In the genomic region with DNA sequence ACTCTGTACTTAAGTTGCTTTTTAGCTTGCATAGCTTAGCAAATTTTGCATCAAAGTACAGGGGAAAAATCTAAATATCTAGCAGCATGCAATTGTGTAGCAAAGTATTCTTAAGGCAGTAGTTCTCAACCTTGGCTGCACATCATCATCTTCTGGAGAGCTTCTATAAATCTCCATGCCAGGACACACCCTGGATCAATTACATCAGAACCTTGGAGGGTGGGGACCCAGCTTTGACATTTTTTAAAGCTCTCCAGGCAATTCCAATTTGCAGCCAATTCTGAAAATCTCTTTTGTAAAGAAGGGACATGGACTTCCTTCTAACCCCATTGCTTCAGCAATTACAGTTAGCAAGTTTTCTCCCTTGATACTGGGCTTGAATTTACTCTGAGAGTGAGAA, we compare ENCODE assay signal across 16 cellular contexts.
DNase-seq lines count a peak whose midpoint lies in the region; ATAC-seq and TF ChIP-seq lines count a peak whose summit lies in the region.
"Had no signal": no experiment of that assay in that cellular context is flagged by ENCODE, and none has a peak within 500 bp of the region (broad histone marks: within the 10 kb centered on the region; RNA-seq: fewer than 3 reads in every experiment).

No MANE protein-coding gene starts in this region.

- H3K27me3 Mint-ChIP-seq in activated CD4-positive, alpha-beta T cell treated with anti-CD3 and anti-CD28 coated beads, Interleukin-2, amount 10 ng/mL, durations not matched to agents 24 days and 14 days, result no peaks in the 10 kb centered on the region
- peaks cover 2% of the 10 kb centered on the region for H3K27me3 Mint-ChIP-seq in activated CD4-positive, alpha-beta T cell treated with anti-CD3 and anti-CD28 coated beads for 36 hours
- no peaks in the 10 kb centered on the region for H3K27me3 Mint-ChIP-seq in activated CD8-positive, alpha-beta T cell treated with anti-CD3 and anti-CD28 coated beads, Interleukin-2, amount 10 ng/mL, durations not matched to agents 7 days and 5 days (ENCODE audit: low read depth)

- POLR2A ChIA-PET in activated CD4-positive, alpha-beta T cell treated with anti-CD3 and anti-CD28 coated beads for 36 hours (lab: Charles Lee), result interaction anchor here (0.5 kb wide), 1 partner anchor 39 kb away, joined by 6 read pairs; no protein-coding TSS in a partner anchor
- POLR2A ChIA-PET in activated CD8-positive, alpha-beta T cell treated with anti-CD3 and anti-CD28 coated beads, Interleukin-2, amount 10 ng/mL, durations not matched to agents 7 days and 5 days (lab: Charles Lee), result no interaction called here

- TF ChIP-seq CTCF in gastrocnemius medialis (IDR thresholded peaks at IDR 0.05 in 4 of 5, conservative IDR thresholded peaks at IDR 0.05 in 1 of 5), result no peak

- peak; percentile 2 for DNase-seq in activated CD4-positive, alpha-beta T cell treated with anti-CD3 and anti-CD28 coated beads, Interleukin-2, amount 10 ng/mL, durations not matched to agents 24 days and 14 days
- no peak for DNase-seq in activated CD4-positive, alpha-beta T cell treated with anti-CD3 and anti-CD28 coated beads for 36 hours
- peak; percentile 68 for DNase-seq in adipocyte (ENCODE audit: low read depth)
- DNase-seq in left ventricle myocardium superior, result no peak
- DNase-seq in gastrocnemius medialis, result no peak
- no peak for DNase-seq in activated CD8-positive, alpha-beta T cell treated with anti-CD3 and anti-CD28 coated beads, Interleukin-2, amount 10 ng/mL, durations not matched to agents 7 days and 5 days
- DNase-seq in effector CD8-positive, alpha-beta T cell (lab: John Stamatoyannopoulos, UW), result no peak
- DNase-seq in NCI-H1092 (lab: John Stamatoyannopoulos, UW), result no peak
- DNase-seq: 8988T; AML-193; Caco-2; CD8-positive, alpha-beta memory T cell; DND-41; GDM1 had no signal

- H3K4me3 ChIP-seq in adipocyte (ENCODE audit: low read length) (no peak overlapping the region), gastrocnemius medialis (no peak overlapping the region)
- H3K4me3 ChIP-seq: BLaER1, HAP-1 had no signal

- H3K27me3 ChIP-seq in adipocyte (replicated peaks; ENCODE audit: control insufficient read depth, insufficient read depth, low read length) (no peaks in the 10 kb centered on the region), gastrocnemius medialis (no peaks in the 10 kb centered on the region)
- H3K27me3 ChIP-seq: BLaER1 had no signal

- H3K27ac ChIP-seq in gastrocnemius medialis, result no peak overlapping the region
- H3K27ac ChIP-seq: BLaER1 had no signal

- CTCF ChIA-PET in activated CD4-positive, alpha-beta T cell treated with anti-CD3 and anti-CD28 coated beads for 36 hours (lab: Charles Lee), result interaction anchor here (1.0 kb wide), 1 partner anchor 33 kb away, joined by 3 read pairs; no protein-coding TSS in a partner anchor
- CTCF ChIA-PET in activated CD8-positive, alpha-beta T cell treated with anti-CD3 and anti-CD28 coated beads, Interleukin-2, amount 10 ng/mL, durations not matched to agents 7 days and 5 days (lab: Charles Lee), result no interaction called here

- no peaks in the 10 kb centered on the region for H3K9me3 ChIP-seq in adipocyte (ENCODE audit: control insufficient read depth, low read length)
- H3K9me3 ChIP-seq in gastrocnemius medialis, result no peaks in the 10 kb centered on the region
- H3K9me3 ChIP-seq: BLaER1, Caco-2, HAP-1 had no signal

- H3K4me3 Mint-ChIP-seq in activated CD4-positive, alpha-beta T cell treated with anti-CD3 and anti-CD28 coated beads, Interleukin-2, amount 10 ng/mL, durations not matched to agents 24 days and 14 days, result no peak overlapping the region
- no peak overlapping the region for H3K4me3 Mint-ChIP-seq in activated CD4-positive, alpha-beta T cell treated with anti-CD3 and anti-CD28 coated beads for 36 hours
- H3K4me3 Mint-ChIP-seq in activated CD8-positive, alpha-beta T cell treated with anti-CD3 and anti-CD28 coated beads, Interleukin-2, amount 10 ng/mL, durations not matched to agents 7 days and 5 days, result no peak overlapping the region
- H3K4me3 Mint-ChIP-seq: CD8-positive, alpha-beta memory T cell had no signal

- no peak overlapping the region for H3K9ac ChIP-seq in adipocyte (ENCODE audit: low read length)
- H3K9ac ChIP-seq: BLaER1 had no signal

- H3K27ac Mint-ChIP-seq in activated CD4-positive, alpha-beta T cell treated with anti-CD3 and anti-CD28 coated beads, Interleukin-2, amount 10 ng/mL, durations not matched to agents 24 days and 14 days, result no peak overlapping the region
- H3K27ac Mint-ChIP-seq in activated CD4-positive, alpha-beta T cell treated with anti-CD3 and anti-CD28 coated beads for 36 hours, result no peak overlapping the region
- no peak overlapping the region for H3K27ac Mint-ChIP-seq in activated CD8-positive, alpha-beta T cell treated with anti-CD3 and anti-CD28 coated beads, Interleukin-2, amount 10 ng/mL, durations not matched to agents 7 days and 5 days
- H3K27ac Mint-ChIP-seq: CD8-positive, alpha-beta memory T cell had no signal

- in situ Hi-C loops in gastrocnemius medialis (cut with MboI; ENCODE audit: low sequenced_read_pairs in 4 of 4), result loop anchor here in 3 of 4 donors (25.0 kb wide), 2 partner anchors 863 to 1113 kb away; no protein-coding TSS in a partner anchor

- H3K4me1 Mint-ChIP-seq in activated CD4-positive, alpha-beta T cell treated with anti-CD3 and anti-CD28 coated beads, Interleukin-2, amount 10 ng/mL, durations not matched to agents 24 days and 14 days, result no peaks in the 10 kb centered on the region
- no peaks in the 10 kb centered on the region for H3K4me1 Mint-ChIP-seq in activated CD4-positive, alpha-beta T cell treated with anti-CD3 and anti-CD28 coated beads for 36 hours
- no peaks in the 10 kb centered on the region for H3K4me1 Mint-ChIP-seq in activated CD8-positive, alpha-beta T cell treated with anti-CD3 and anti-CD28 coated beads, Interleukin-2, amount 10 ng/mL, durations not matched to agents 7 days and 5 days (ENCODE audit: low read depth)
- H3K4me1 Mint-ChIP-seq: CD8-positive, alpha-beta memory T cell had no signal

- no peak for TF ChIP-seq POLR2A in gastrocnemius medialis (IDR thresholded peaks at IDR 0.05)

- no peaks in the 10 kb centered on the region for H3K36me3 ChIP-seq in adipocyte (ENCODE audit: control insufficient read depth, insufficient read depth, low read length, severe bottlenecking)
- no peaks in the 10 kb centered on the region for H3K36me3 ChIP-seq in gastrocnemius medialis
- H3K36me3 ChIP-seq: BLaER1, HAP-1 had no signal

- no peak for ATAC-seq in activated CD4-positive, alpha-beta T cell treated with anti-CD3 and anti-CD28 coated beads for 36 hours
- peak; percentile 60 for ATAC-seq in left ventricle myocardium superior
- peak; percentile 24 to 30 for ATAC-seq in gastrocnemius medialis
- ATAC-seq in activated CD8-positive, alpha-beta T cell treated with anti-CD3 and anti-CD28 coated beads, Interleukin-2, amount 10 ng/mL, durations not matched to agents 7 days and 5 days, result no peak

- H3K4me1 ChIP-seq in adipocyte (ENCODE audit: control insufficient read depth, insufficient read depth, low read length) (peaks cover 19% of the 10 kb centered on the region), gastrocnemius medialis (no peaks in the 10 kb centered on the region)
- H3K4me1 ChIP-seq: Caco-2, HAP-1 had no signal

- intact Hi-C loops in activated CD4-positive, alpha-beta T cell treated with anti-CD3 and anti-CD28 coated beads, Interleukin-2, amount 10 ng/mL, durations not matched to agents 24 days and 14 days (cut with micrococcal nuclease), result no loop called here
- intact Hi-C loops in activated CD4-positive, alpha-beta T cell treated with anti-CD3 and anti-CD28 coated beads for 36 hours (cut with DNase I, micrococcal nuclease), result loop anchor here in 1 of 2 experiments (10.0 kb wide), 2 partner anchors 305 to 875 kb away; no protein-coding TSS in a partner anchor
- intact Hi-C loops in left ventricle myocardium superior (cut with micrococcal nuclease), result no loop called here
- intact Hi-C loops in gastrocnemius medialis (cut with DNase I; ENCODE audit: low total_unique reads), result no loop called here

- no peaks in the 10 kb centered on the region for H3K9me3 Mint-ChIP-seq in activated CD4-positive, alpha-beta T cell treated with anti-CD3 and anti-CD28 coated beads, Interleukin-2, amount 10 ng/mL, durations not matched to agents 24 days and 14 days
- no peaks in the 10 kb centered on the region for H3K9me3 Mint-ChIP-seq in activated CD4-positive, alpha-beta T cell treated with anti-CD3 and anti-CD28 coated beads for 36 hours (ENCODE audit: low read depth)
- H3K9me3 Mint-ChIP-seq in activated CD8-positive, alpha-beta T cell treated with anti-CD3 and anti-CD28 coated beads, Interleukin-2, amount 10 ng/mL, durations not matched to agents 7 days and 5 days (ENCODE audit: insufficient read depth), result no peaks in the 10 kb centered on the region

- H3K36me3 Mint-ChIP-seq in activated CD4-positive, alpha-beta T cell treated with anti-CD3 and anti-CD28 coated beads, Interleukin-2, amount 10 ng/mL, durations not matched to agents 24 days and 14 days (ENCODE audit: low read depth), result no peaks in the 10 kb centered on the region
- no peaks in the 10 kb centered on the region for H3K36me3 Mint-ChIP-seq in activated CD4-positive, alpha-beta T cell treated with anti-CD3 and anti-CD28 coated beads for 36 hours (ENCODE audit: low read depth)
- H3K36me3 Mint-ChIP-seq in activated CD8-positive, alpha-beta T cell treated with anti-CD3 and anti-CD28 coated beads, Interleukin-2, amount 10 ng/mL, durations not matched to agents 7 days and 5 days (ENCODE audit: low read depth), result no peaks in the 10 kb centered on the region
- H3K36me3 Mint-ChIP-seq: CD8-positive, alpha-beta memory T cell had no signal

Comparison
In these comparisons a context has a peak if more than half of its experiments do, and no peak if none do; other contexts are left out.
1. DNase-seq: peak in activated CD4-positive, alpha-beta T cell treated with anti-CD3 and anti-CD28 coated beads, Interleukin-2, amount 10 ng/mL, durations not matched to agents 24 days and 14 days (single experiment) and adipocyte (single experiment); none in activated CD4-positive, alpha-beta T cell treated with anti-CD3 and anti-CD28 coated beads for 36 hours (single experiment), left ventricle myocardium superior (single experiment), gastrocnemius medialis (0 of 2), activated CD8-positive, alpha-beta T cell treated with anti-CD3 and anti-CD28 coated beads, Interleukin-2, amount 10 ng/mL, durations not matched to agents 7 days and 5 days (single experiment), effector CD8-positive, alpha-beta T cell (single experiment) and NCI-H1092 (single experiment).
2. ATAC-seq: peak in left ventricle myocardium superior (single experiment) and gastrocnemius medialis (2 of 2); none in activated CD4-positive, alpha-beta T cell treated with anti-CD3 and anti-CD28 coated beads for 36 hours (single experiment) and activated CD8-positive, alpha-beta T cell treated with anti-CD3 and anti-CD28 coated beads, Interleukin-2, amount 10 ng/mL, durations not matched to agents 7 days and 5 days (single experiment).